Comparison of ENCODE assay signal across 32 cellular contexts in genomic region chr12:96606134-96606533, GRCh38.
"Had no signal": no experiment of that assay in that cellular context is flagged by ENCODE, and none has a peak within 500 bp of the region (broad histone marks: within the 10 kb centered on the region; RNA-seq: fewer than 3 reads in every experiment).

No MANE protein-coding gene starts in this region.

- H3K9me3 ChIP-seq: MG63 had no signal

- H3K36me3 ChIP-seq: MG63 had no signal

- DNase-seq: Karpas-422, Kasumi-1, MG63, MM.1S, MV-4-11, NCI-H1048, NCI-H1092, NCI-H1092 treated with DMSO at 0.1 percent for 48 hours, NCI-H1105, NCI-H1105 treated with DMSO at 0.1 percent for 48 hours, NCI-H1417, NCI-H1417 treated with DMSO at 0.1 percent for 48 hours, NCI-H1436, NCI-H1436 treated with DMSO at 0.1 percent for 48 hours, NCI-H146, NCI-H1694, NCI-H1694 treated with DMSO at 0.1 percent for 48 hours, NCI-H187, NCI-H187 treated with DMSO at 0.1 percent for 48 hours, NCI-H1930, NCI-H2029 treated with DMSO at 0.1 percent for 48 hours, NCI-H2081, NCI-H2081 treated with DMSO at 0.1 percent for 48 hours, NCI-H2107, NCI-H2171, NCI-H2171 treated with DMSO at 0.1 percent for 48 hours, NCI-H2227 treated with DMSO at 0.1 percent for 48 hours, NCI-H226, NCI-H345, NCI-H446, NCI-H446 treated with DMSO at 0.1 percent for 48 hours, NCI-H510A treated with DMSO at 0.1 percent for 48 hours had no signal

- H3K4me3 ChIP-seq: MG63 had no signal
